ENCODE assay signal across 8 cellular contexts in the genomic region with DNA sequence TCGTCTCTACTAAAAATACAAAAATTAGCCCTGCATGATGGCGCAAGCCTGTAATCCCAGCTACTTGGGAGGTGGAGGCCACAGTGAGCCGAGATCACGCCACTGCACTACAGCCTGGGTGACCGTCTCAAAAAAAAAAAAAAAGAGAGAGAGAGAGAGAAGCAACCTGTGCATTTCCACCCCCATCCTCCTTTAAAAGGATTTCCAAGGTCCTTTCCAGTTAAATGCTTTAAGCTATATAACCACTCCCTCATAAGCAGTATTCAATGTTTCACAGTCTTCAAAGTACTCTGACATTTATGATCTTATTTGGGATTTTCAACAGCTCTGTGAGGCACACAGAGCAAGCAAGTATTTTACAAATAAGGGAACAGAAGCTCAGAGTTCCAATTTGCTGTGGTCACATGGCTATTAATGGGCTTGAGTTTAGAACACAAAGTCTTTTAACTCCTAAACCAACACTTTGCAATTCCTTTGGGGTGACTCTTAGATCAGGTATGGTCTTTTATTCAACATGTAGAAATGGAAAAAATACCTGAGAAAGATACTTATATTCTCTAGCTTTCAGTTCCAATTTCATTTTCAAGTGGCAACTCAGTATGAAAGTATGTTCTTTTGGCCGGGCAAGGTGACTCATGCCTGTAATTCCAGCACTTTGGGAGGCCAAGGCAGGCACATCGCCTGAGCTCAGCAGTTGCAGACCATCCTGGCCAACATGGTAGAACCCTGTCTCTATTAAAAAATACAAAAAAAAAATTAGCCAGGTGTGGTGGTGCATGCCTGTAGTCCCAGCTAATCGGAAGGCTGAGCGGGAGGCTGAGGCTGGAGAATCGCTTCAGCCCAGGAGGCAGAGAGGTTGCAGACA. TPM values are rescaled to one million over a fixed set of nuclear protein-coding genes. Genes with fewer than 3 reads are reported as not detected.
A peak's percentile ranks its signal among the peaks of the same experiment; 100 is the strongest.
DNase-seq lines count a peak whose midpoint lies in the region; ATAC-seq and TF ChIP-seq lines count a peak whose summit lies in the region.

No MANE protein-coding gene starts in this region.

- DNase-seq in AG04449 (ENCODE audit: low read depth, low spot score) (peak; percentile 26), GM23338 (ENCODE audit: low spot score) (no peak), SW 1271 (lab: John Stamatoyannopoulos, UW) (peak; percentile 52 to 81), epithelial cell of esophagus (ENCODE audit: low read depth) (peak; percentile 81), NCI-H2081 treated with DMSO at 0.1 percent for 48 hours (lab: John Stamatoyannopoulos, UW) (no peak), KG1 (lab: John Stamatoyannopoulos, UW) (no peak), NCI-H1436 (lab: John Stamatoyannopoulos, UW) (no peak)

- TF ChIP-seq CTCF in AG04449 (IDR thresholded peaks at IDR 0.05; ENCODE audit: insufficient read depth, low read length, missing control alignments) (no peak), GM23338 (conservative IDR thresholded peaks at IDR 0.05; ENCODE audit: low read depth in 2 of 2) (no peak), epithelial cell of esophagus (IDR thresholded peaks at IDR 0.05; ENCODE audit: insufficient read depth, low read depth, low read length, missing control alignments) (no peak)

- H3K9me2 ChIP-seq in GM23338 (ENCODE audit: insufficient read depth): no peaks in the 10 kb centered on the region

- H3K36me3 ChIP-seq in GM23338 (ENCODE audit: insufficient read depth) (no peaks in the 10 kb centered on the region), rectal smooth muscle tissue (ENCODE audit: control insufficient read depth, insufficient read depth, low read length) (no peaks in the 10 kb centered on the region)

- H4K20me1 ChIP-seq in GM23338 (replicated peaks; ENCODE audit: insufficient read depth): no peaks in the 10 kb centered on the region; the same call in none of the 2 replicates

- peaks cover 12% of the 10 kb centered on the region for H3K4me1 Mint-ChIP-seq in GM23338

- H3K36me3 Mint-ChIP-seq in GM23338 (ENCODE audit: low read depth): no peaks in the 10 kb centered on the region

- H3K27ac ChIP-seq in GM23338 (ENCODE audit: low read depth) (peak overlapping the region; percentile 26; the same call in 1 of the 2 replicates), rectal smooth muscle tissue (ENCODE audit: low read depth, low read length) (peak overlapping the region; percentile 97)

- no peak overlapping the region for H3K4me2 ChIP-seq in GM23338

- H3K27ac Mint-ChIP-seq in GM23338: no peak overlapping the region

- H3K9me3 Mint-ChIP-seq in GM23338: no peaks in the 10 kb centered on the region

- H3K4me3 ChIP-seq in AG04449 (ENCODE audit: low read depth, low read length): peak overlapping the region; percentile 4
- H3K4me3 ChIP-seq in GM23338: no peak overlapping the region
- H3K4me3 ChIP-seq in epithelial cell of esophagus (ENCODE audit: low read length): peak overlapping the region; percentile 20
- H3K4me3 ChIP-seq in rectal smooth muscle tissue (ENCODE audit: low read length): peak overlapping the region; percentile 52

- CTCF ChIA-PET in AG04449 (lab: Yijun Ruan, JAX): interaction anchor here (0.9 to 1.8 kb wide), 2 partner anchors 28 to 77 kb away, joined by 3 to 9 read pairs; no protein-coding TSS in a partner anchor

- POLR2A ChIA-PET in AG04449 (lab: Yijun Ruan, JAX): interaction anchor here (0.6 to 1.2 kb wide), 7 partner anchors 9 to 649 kb away, joined by 3 to 5 read pairs (median 3); a partner anchor contains a TSS

- ATAC-seq in GM23338: peak; percentile 23; the same call in 1 of the 3 replicates

- H3K27me3 ChIP-seq in GM23338 (ENCODE audit: insufficient read depth) (no peaks in the 10 kb centered on the region), rectal smooth muscle tissue (ENCODE audit: control insufficient read depth, insufficient read depth, low read length) (no peaks in the 10 kb centered on the region)

- H3K4me3 Mint-ChIP-seq in GM23338: no peak overlapping the region

- peaks cover 43% of the 10 kb centered on the region for H3K79me2 ChIP-seq in GM23338 (replicated peaks; ENCODE audit: insufficient read depth)

- no peak overlapping the region for H3K9ac ChIP-seq in rectal smooth muscle tissue (ENCODE audit: low read length)

- no peak overlapping the region for H2AFZ ChIP-seq in GM23338

- peaks cover 6% of the 10 kb centered on the region for H3K27me3 Mint-ChIP-seq in GM23338 (ENCODE audit: insufficient read depth, low read depth, poor library complexity)

- no peaks in the 10 kb centered on the region for H3F3A ChIP-seq in GM23338 (replicated peaks; ENCODE audit: low read depth)

- H3K4me1 ChIP-seq in GM23338 (ENCODE audit: insufficient read depth) (peaks cover 6% of the 10 kb centered on the region; the same call in 1 of the 2 replicates), rectal smooth muscle tissue (ENCODE audit: control insufficient read depth, insufficient read depth, low read length) (peaks cover 7% of the 10 kb centered on the region)

TF ChIP-seq in GM23338, 12 proteins besides CTCF, POLR2A, EP300 and RAD21 (continues in another document):
- no peak for TF ChIP-seq ZNF114 (CRISPR knock-in tag; IDR thresholded peaks at IDR 0.05)
- TF ChIP-seq, protein P1, sequence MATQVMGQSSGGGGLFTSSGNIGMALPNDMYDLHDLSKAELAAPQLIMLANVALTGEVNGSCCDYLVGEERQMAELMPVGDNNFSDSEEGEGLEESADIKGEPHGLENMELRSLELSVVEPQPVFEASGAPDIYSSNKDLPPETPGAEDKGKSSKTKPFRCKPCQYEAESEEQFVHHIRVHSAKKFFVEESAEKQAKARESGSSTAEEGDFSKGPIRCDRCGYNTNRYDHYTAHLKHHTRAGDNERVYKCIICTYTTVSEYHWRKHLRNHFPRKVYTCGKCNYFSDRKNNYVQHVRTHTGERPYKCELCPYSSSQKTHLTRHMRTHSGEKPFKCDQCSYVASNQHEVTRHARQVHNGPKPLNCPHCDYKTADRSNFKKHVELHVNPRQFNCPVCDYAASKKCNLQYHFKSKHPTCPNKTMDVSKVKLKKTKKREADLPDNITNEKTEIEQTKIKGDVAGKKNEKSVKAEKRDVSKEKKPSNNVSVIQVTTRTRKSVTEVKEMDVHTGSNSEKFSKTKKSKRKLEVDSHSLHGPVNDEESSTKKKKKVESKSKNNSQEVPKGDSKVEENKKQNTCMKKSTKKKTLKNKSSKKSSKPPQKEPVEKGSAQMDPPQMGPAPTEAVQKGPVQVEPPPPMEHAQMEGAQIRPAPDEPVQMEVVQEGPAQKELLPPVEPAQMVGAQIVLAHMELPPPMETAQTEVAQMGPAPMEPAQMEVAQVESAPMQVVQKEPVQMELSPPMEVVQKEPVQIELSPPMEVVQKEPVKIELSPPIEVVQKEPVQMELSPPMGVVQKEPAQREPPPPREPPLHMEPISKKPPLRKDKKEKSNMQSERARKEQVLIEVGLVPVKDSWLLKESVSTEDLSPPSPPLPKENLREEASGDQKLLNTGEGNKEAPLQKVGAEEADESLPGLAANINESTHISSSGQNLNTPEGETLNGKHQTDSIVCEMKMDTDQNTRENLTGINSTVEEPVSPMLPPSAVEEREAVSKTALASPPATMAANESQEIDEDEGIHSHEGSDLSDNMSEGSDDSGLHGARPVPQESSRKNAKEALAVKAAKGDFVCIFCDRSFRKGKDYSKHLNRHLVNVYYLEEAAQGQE (IDR thresholded peaks at IDR 0.05; ENCODE audit: unreplicated experiment): no peak

RNA-seq across cellular contexts. Expression of a gene that starts 31.3 kb away (rescaled TPM):
- total RNA-seq in GM23338 (2014; rRNA removed; shearing (Covaris generic)): 13.9 and 29.4 TPM in 2 replicates
- 17.9 and 18.6 TPM in 2 replicates for polyA plus RNA-seq in GM23338 (2016; fragmentation: Nextera tagmentation; extraction: Ambion mirVana)

Comparison
In these comparisons a context has a peak if more than half of its experiments do, and no peak if none do; other contexts are left out.
1. DNase-seq: peak in AG04449 (single experiment), SW 1271 (2 of 2) and epithelial cell of esophagus (single experiment); none in GM23338 (single experiment), NCI-H2081 treated with DMSO at 0.1 percent for 48 hours (single experiment), KG1 (single experiment) and NCI-H1436 (single experiment).